In the genomic region with DNA sequence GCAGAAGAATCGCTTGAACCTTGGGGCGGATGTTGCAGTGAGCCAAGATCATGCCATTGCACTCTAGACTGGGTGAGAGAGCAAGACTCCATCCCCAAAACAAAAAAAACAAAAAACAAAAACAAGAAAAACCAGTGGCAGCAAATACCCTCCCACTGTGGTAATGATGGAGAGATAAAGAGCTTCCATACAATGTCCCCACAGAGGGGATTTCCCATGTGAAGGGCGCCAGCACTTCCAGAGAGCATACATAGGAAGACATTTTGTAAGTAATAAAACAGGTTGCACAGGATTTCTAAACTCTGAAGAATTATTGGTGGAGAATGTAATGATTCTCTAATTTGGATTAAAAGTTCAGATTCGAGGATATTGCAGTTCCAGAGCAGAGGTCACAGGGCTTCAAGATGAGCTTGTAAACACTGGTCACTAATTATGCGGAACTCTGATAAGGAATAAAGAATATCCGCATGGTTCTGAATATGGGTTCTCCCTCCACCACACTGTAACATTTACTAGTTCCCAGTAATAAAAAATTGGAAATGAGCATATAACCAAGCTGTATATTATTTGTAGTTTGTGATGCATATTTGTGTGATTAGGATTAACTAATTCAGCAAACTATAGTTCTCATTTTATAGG, we compare ENCODE assay signal across 27 cellular contexts.
DNase-seq lines count a peak whose midpoint lies in the region; ATAC-seq, FAIRE-seq and TF ChIP-seq lines count a peak whose summit lies in the region.
"Had no signal": no experiment of that assay in that cellular context is flagged by ENCODE, and none has a peak within 500 bp of the region (broad histone marks: within the 10 kb centered on the region; RNA-seq: fewer than 3 reads in every experiment).

No MANE protein-coding gene starts in this region.

- no peaks in the 10 kb centered on the region for H4K20me1 ChIP-seq in PC-9 (ENCODE audit: insufficient read depth)
- H4K20me1 ChIP-seq: BLaER1 had no signal

- 61 to 76% (median 68%) methylated on average over 6 of the region's 6 CpGs for WGBS in small intestine, 3 donors

- no peak overlapping the region for H3K4me2 ChIP-seq in PC-9
- H3K4me2 ChIP-seq: BLaER1 had no signal

- POLR2A ChIA-PET in PC-9 (lab: Charles Lee; ENCODE audit: unreplicated experiment): no interaction called here

- no peaks in the 10 kb centered on the region for H3K79me2 ChIP-seq in PC-9 (ENCODE audit: low read depth)

- H3K4me1 ChIP-seq in PC-9 (replicated peaks; ENCODE audit: insufficient read depth) (0 out of 2 replicates have a peak, but pooled peaks cover 3% of the 10 kb centered on the region), mucosa of descending colon (ENCODE audit: low read depth) (no peaks in the 10 kb centered on the region), small intestine (ENCODE audit: control insufficient read depth in 2 of 2, insufficient read depth in 1 of 2, low read depth in 1 of 2, low read length in 1 of 2) (no peaks in the 10 kb centered on the region)
- H3K4me1 ChIP-seq: BE2C, BLaER1 had no signal

- no peaks in the 10 kb centered on the region for H3K27me3 ChIP-seq in PC-9 (ENCODE audit: insufficient read depth, low read depth)
- H3K27me3 ChIP-seq in small intestine (ENCODE audit: control insufficient read depth in 2 of 2, insufficient read depth in 2 of 2, low read length in 2 of 2): no peaks in the 10 kb centered on the region
- H3K27me3 ChIP-seq: BE2C, BLaER1 had no signal

- H3F3A ChIP-seq in PC-9 (ENCODE audit: insufficient read depth, low read depth): no peaks in the 10 kb centered on the region

- DNase-seq in PC-9 (peak in 1 of 2 experiments; percentile 47), left colon (no peak), mucosa of descending colon (no peak), small intestine (peak; percentile 10)
- no peak for DNase-seq in stimulated activated CD8-positive, alpha-beta memory T cell treated with anti-CD3 and anti-CD28 coated beads, Interleukin-4, amount 100 ng/mL, for 48 hours
- DNase-seq: 8988T; ACHN; BE2C; C1 segment of cervical spinal cord; CD4-positive, alpha-beta memory T cell; CD4-positive, CD25-positive, alpha-beta regulatory T cell; CD8-positive, alpha-beta memory T cell; COR-L47; DMS 273 treated with DMSO at 0.1 percent for 48 hours; DMS153; DMS53; DMS79; DND-41; EL; GDM1 had no signal

- H3K4me3 ChIP-seq in PC-9: no peak overlapping the region
- H3K4me3 ChIP-seq in mucosa of descending colon: no peak overlapping the region
- no peak overlapping the region for H3K4me3 ChIP-seq in small intestine (ENCODE audit: low read depth in 1 of 2, low read length in 2 of 2)
- H3K4me3 ChIP-seq: BLaER1, GM12878 had no signal

- no peak overlapping the region for H3K27ac ChIP-seq in PC-9
- H3K27ac ChIP-seq in small intestine (ENCODE audit: low read depth in 1 of 2, low read length in 1 of 2): no peak overlapping the region
- H3K27ac ChIP-seq: BLaER1 had no signal

- no TSS peak for BruUV-seq in PC-9 (replicated peaks; lab: Mats Ljungman, UMichigan)

- CTCF ChIA-PET in PC-9 (lab: Charles Lee): no interaction called here

- intact Hi-C loops in PC-9 (cut with micrococcal nuclease; ENCODE audit: unreplicated experiment): no loop called here
- intact Hi-C loops in left colon (cut with DNase I, micrococcal nuclease): no loop called here
- intact Hi-C loops in mucosa of descending colon (cut with DNase I, micrococcal nuclease): no loop called here

- FAIRE-seq in small intestine (lab: Jason Lieb, UNC): no peak
- FAIRE-seq: A204.1, GM12878, GM12892, GM18507 had no signal

- ATAC-seq in left colon (peak; percentile 69), mucosa of descending colon (peak; percentile 69), HG03457 (IDR thresholded peaks at IDR 0.05; ENCODE audit: unreplicated experiment) (no peak), HG03354 (IDR thresholded peaks at IDR 0.05; ENCODE audit: poor library complexity, severe bottlenecking, unreplicated experiment) (no peak)
- ATAC-seq: GM12878 had no signal

- H3K9me2 ChIP-seq in PC-9 (ENCODE audit: insufficient read depth): 0 out of 2 replicates have a peak, but pooled peaks cover 4% of the 10 kb centered on the region

- no peaks in the 10 kb centered on the region for H3K9me3 ChIP-seq in PC-9 (ENCODE audit: insufficient read depth, low read depth)
- no peaks in the 10 kb centered on the region for H3K9me3 ChIP-seq in mucosa of descending colon
- H3K9me3 ChIP-seq in small intestine (ENCODE audit: control insufficient read depth, low read depth): no peaks in the 10 kb centered on the region
- H3K9me3 ChIP-seq: BE2C, BLaER1 had no signal

- TF ChIP-seq CTCF in PC-9 (conservative IDR thresholded peaks at IDR 0.05) (no peak), mucosa of descending colon (IDR thresholded peaks at IDR 0.05) (no peak)

- H3K36me3 ChIP-seq in PC-9 (ENCODE audit: low read depth) (no peaks in the 10 kb centered on the region), mucosa of descending colon (ENCODE audit: low read depth) (no peaks in the 10 kb centered on the region), small intestine (ENCODE audit: control insufficient read depth in 2 of 2, insufficient read depth in 2 of 2, low read length in 2 of 2) (no peaks in the 10 kb centered on the region)
- H3K36me3 ChIP-seq: BE2C, BLaER1 had no signal

- 0 out of 2 replicates have a peak overlapping the region, but pooled peaks have one; percentile 17 for H2AFZ ChIP-seq in PC-9

Comparison
In these comparisons a context has a peak if more than half of its experiments do, and no peak if none do; other contexts are left out.
1. ATAC-seq: peak in left colon (single experiment) and mucosa of descending colon (single experiment); none in HG03457 (single experiment) and HG03354 (single experiment).